8 cellular contexts compared by ENCODE assay signal in genomic region chr5:74685979-74686631, GRCh38. TPM values are rescaled to one million over a fixed set of nuclear protein-coding genes. Genes with fewer than 3 reads are reported as not detected.
DNase-seq lines count a peak whose midpoint lies in the region; ATAC-seq, FAIRE-seq and TF ChIP-seq lines count a peak whose summit lies in the region.

No MANE protein-coding gene starts in this region.

- H3K36me3 ChIP-seq in BJ (ENCODE audit: control insufficient read depth, insufficient read depth, low read length), result no peaks in the 10 kb centered on the region; the same call in none of the 2 replicates
- peaks cover 7 to 11% of the 10 kb centered on the region in 2 experiments for H3K36me3 ChIP-seq in keratinocyte (ENCODE audit: control insufficient read depth in 2 of 2, extremely low read depth in 1 of 2, insufficient read depth in 2 of 2, low read length in 2 of 2)
- peaks cover 2 to 10% of the 10 kb centered on the region in 2 donors for H3K36me3 ChIP-seq in stomach smooth muscle (ENCODE audit: control insufficient read depth in 2 of 2, insufficient read depth in 2 of 2, low read length in 2 of 2)

- DNase-seq in BJ (ENCODE audit: low read depth) (no peak), astrocyte of the hippocampus (ENCODE audit: low read depth, low spot score) (peak; percentile 20), keratinocyte (ENCODE audit: low read depth, low spot score) (no peak), anterior cingulate cortex (lab: John Stamatoyannopoulos, UW) (no peak), GM03348 (ENCODE audit: low spot score) (no peak)

- H3K9me1 ChIP-seq in keratinocyte (ENCODE audit: control insufficient read depth, extremely low read depth, insufficient read depth, low read length), result peaks cover 5% of the 10 kb centered on the region

- H3K79me2 ChIP-seq in keratinocyte (ENCODE audit: control insufficient read depth, insufficient read depth, low read length), result peaks cover 31% of the 10 kb centered on the region

- POLR2A ChIA-PET in BJ (lab: Charles Lee), result no interaction called here

- dilution Hi-C loops in keratinocyte (cut with MboI; ENCODE audit: extremely low pct_ligation_motif_present, low sequenced_read_pairs), result no loop called here

- H3K27ac ChIP-seq in keratinocyte (ENCODE audit: control insufficient read depth, insufficient read depth, low read length) (peak overlapping the region; percentile 80), stomach smooth muscle (ENCODE audit: low read length) (peak overlapping the region; percentile 58)

- peak overlapping the region; percentile 93 for H3K4me2 ChIP-seq in keratinocyte (ENCODE audit: control insufficient read depth, extremely low read depth, insufficient read depth, low read depth, low read length)

- TF ChIP-seq CTCF in BJ (IDR thresholded peaks at IDR 0.05; ENCODE audit: insufficient read depth, low read depth, low read length) (no peak), keratinocyte (optimal IDR thresholded peaks at IDR 0.05 in 1 of 3, IDR thresholded peaks at IDR 0.05 in 1 of 3, conservative IDR thresholded peaks at IDR 0.05 in 1 of 3; ENCODE audit: extremely low read depth in 1 of 3, insufficient read depth in 2 of 3, low read length in 3 of 3) (no peak)

- no peaks in the 10 kb centered on the region for H4K20me1 ChIP-seq in keratinocyte (ENCODE audit: control insufficient read depth, extremely low read depth, insufficient read depth, low read length)

- H3K4me3 ChIP-seq in BJ (ENCODE audit: low read depth, low read length) (peak overlapping the region; percentile 86), keratinocyte (ENCODE audit: control insufficient read depth in 2 of 3, extremely low read depth in 1 of 3, insufficient read depth in 2 of 3, low read depth in 1 of 3, low read length in 3 of 3) (peak overlapping the region; percentile 80 to 95 (median 84)), stomach smooth muscle (ENCODE audit: low read length in 2 of 2) (peak overlapping the region; percentile 80 to 91)

- H3K9ac ChIP-seq in keratinocyte (ENCODE audit: control insufficient read depth, extremely low read depth, insufficient read depth, low read length) (peak overlapping the region; percentile 89), stomach smooth muscle (ENCODE audit: low read length in 2 of 2) (peak overlapping the region; percentile 80 to 82)

- ATAC-seq in GM19438 (IDR thresholded peaks at IDR 0.05; ENCODE audit: low read depth, unreplicated experiment), result peak; percentile 48
- ATAC-seq in HG03521 (IDR thresholded peaks at IDR 0.05; ENCODE audit: unreplicated experiment), result peak; percentile 53

- H3K4me1 ChIP-seq in keratinocyte (ENCODE audit: control insufficient read depth, extremely low read depth, insufficient read depth, low read length) (peaks cover 22% of the 10 kb centered on the region), stomach smooth muscle (ENCODE audit: control insufficient read depth, insufficient read depth, low read length) (peaks cover 11% of the 10 kb centered on the region)

- FAIRE-seq in keratinocyte (lab: Jason Lieb, UNC), result peak; percentile 17

- peak overlapping the region; percentile 91 for H2AFZ ChIP-seq in keratinocyte (ENCODE audit: control insufficient read depth, low read length)

- CTCF ChIA-PET in BJ (lab: Yijun Ruan, JAX), result interaction anchor here (0.8 to 2.0 kb wide), 4 partner anchors 10 to 20 kb away, joined by 3 to 7 read pairs (median 4); no protein-coding TSS in a partner anchor

- no peaks in the 10 kb centered on the region for H3K9me3 ChIP-seq in keratinocyte (ENCODE audit: control insufficient read depth, low read depth, low read length)
- no peaks in the 10 kb centered on the region for H3K9me3 ChIP-seq in stomach smooth muscle (ENCODE audit: control insufficient read depth in 2 of 2, low read length in 2 of 2)

- H3K27me3 ChIP-seq in BJ (ENCODE audit: control insufficient read depth, insufficient read depth, low read length), result no peaks in the 10 kb centered on the region
- H3K27me3 ChIP-seq in keratinocyte (ENCODE audit: control insufficient read depth, extremely low read depth, insufficient read depth, low read length), result no peaks in the 10 kb centered on the region
- H3K27me3 ChIP-seq in stomach smooth muscle (ENCODE audit: control insufficient read depth in 1 of 2, insufficient read depth in 2 of 2, low read length in 2 of 2), result no peaks in the 10 kb centered on the region

RNA-seq across cellular contexts. Expression of gene HEXB, which starts 1.1 kb away (rescaled TPM):
- polyA plus RNA-seq in BJ (2011; rRNA removed), result 71.0 and 175 TPM in 2 replicates
- polyA minus RNA-seq in BJ (2011; rRNA and poly(A)+ RNA removed), result 59.5 and 61.8 TPM in 2 replicates
- polyA plus RNA-seq in keratinocyte, result 103 to 192 TPM (median 134 TPM) in 3 replicates
- polyA plus RNA-seq in keratinocyte (2011; ENCODE audit: low read depth), result 136 TPM
- polyA plus RNA-seq in keratinocyte (2011; cell fraction: cytosol; rRNA removed), result 96.6 and 128 TPM in 2 replicates
- 131 and 237 TPM in 2 replicates for polyA plus RNA-seq in keratinocyte (2011; cell fraction: nucleus; rRNA removed)
- 126 and 174 TPM in 2 replicates for polyA plus RNA-seq in keratinocyte (2012; ENCODE audit: low replicate concordance)
- 45.0 to 130 TPM (median 57.6 TPM) in 3 replicates for polyA minus RNA-seq in keratinocyte
- 95.0 TPM for polyA minus RNA-seq in keratinocyte (2011; cell fraction: cytosol; rRNA and poly(A)+ RNA removed)
- polyA minus RNA-seq in keratinocyte (2011; cell fraction: nucleus; rRNA and poly(A)+ RNA removed), result 62.1 and 74.8 TPM in 2 replicates

RNA-seq across cellular contexts. Expression of gene ENC1, which starts 45.6 kb away (rescaled TPM):
- polyA plus RNA-seq in BJ (2011; rRNA removed) (26.5 and 34.1 TPM in 2 replicates), keratinocyte (67.2 to 97.9 TPM (median 68.1 TPM) in 3 replicates)
- 28.9 and 35.0 TPM in 2 replicates for polyA minus RNA-seq in BJ (2011; rRNA and poly(A)+ RNA removed)
- polyA plus RNA-seq in keratinocyte (2011; ENCODE audit: low read depth), result 16.4 TPM
- 33.7 and 55.3 TPM in 2 replicates for polyA plus RNA-seq in keratinocyte (2011; cell fraction: cytosol; rRNA removed)
- 212 and 220 TPM in 2 replicates for polyA plus RNA-seq in keratinocyte (2011; cell fraction: nucleus; rRNA removed)
- polyA plus RNA-seq in keratinocyte (2012; ENCODE audit: low replicate concordance), result 14.4 and 79.4 TPM in 2 replicates
- polyA minus RNA-seq in keratinocyte, result 135 to 276 TPM (median 155 TPM) in 3 replicates
- 130 TPM for polyA minus RNA-seq in keratinocyte (2011; cell fraction: cytosol; rRNA and poly(A)+ RNA removed)
- polyA minus RNA-seq in keratinocyte (2011; cell fraction: nucleus; rRNA and poly(A)+ RNA removed), result 202 and 246 TPM in 2 replicates
